In the genomic region with DNA sequence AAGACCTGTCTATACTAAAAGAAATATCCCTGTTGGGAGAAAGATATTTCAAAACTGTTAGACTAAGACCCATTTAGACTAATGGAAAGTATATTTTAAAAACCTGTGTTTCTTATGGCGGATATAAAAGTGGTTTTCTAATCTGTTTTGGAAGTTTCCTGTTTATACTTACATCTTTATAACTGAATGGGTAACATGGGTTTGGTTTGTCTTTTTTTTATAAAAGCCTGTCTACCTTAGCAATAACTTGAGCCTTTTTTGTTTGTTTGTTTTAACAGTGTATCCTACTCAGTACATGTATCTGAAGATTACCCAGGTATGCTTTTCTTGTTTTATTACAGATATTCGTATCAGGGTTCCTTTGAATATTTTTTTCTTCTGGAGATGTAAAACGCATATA, we compare ENCODE assay signal across 25 cellular contexts.
DNase-seq lines count a peak whose midpoint lies in the region; ATAC-seq and TF ChIP-seq lines count a peak whose summit lies in the region.
"Had no signal": no experiment of that assay in that cellular context is flagged by ENCODE, and none has a peak within 500 bp of the region (broad histone marks: within the 10 kb centered on the region; RNA-seq: fewer than 3 reads in every experiment).

No MANE protein-coding gene starts in this region.

- peaks cover 5% of the 10 kb centered on the region for H3K36me3 Mint-ChIP-seq in activated naive CD4-positive, alpha-beta T cell treated with anti-CD3 and anti-CD28 coated beads for 36 hours (ENCODE audit: low read depth)
- H3K36me3 Mint-ChIP-seq in activated naive CD8-positive, alpha-beta T cell treated with anti-CD3 and anti-CD28 coated beads, Interleukin-2, amount 50 U/mL, for 24 hours (ENCODE audit: low read depth), result peaks cover 9% of the 10 kb centered on the region
- peaks cover 7% of the 10 kb centered on the region for H3K36me3 Mint-ChIP-seq in natural killer cell treated with Interleukin-12 subunit alpha and Interleukin-12 subunit beta and Interleukin-15 and Interleukin-18, amount 100 ng/mL, for 72 hours

- H3K79me2 ChIP-seq in OCI-LY1 (ENCODE audit: insufficient read depth, low read length) (peaks cover 44% of the 10 kb centered on the region), smooth muscle cell (ENCODE audit: low read depth) (peaks cover 47% of the 10 kb centered on the region)

- no peak for TF ChIP-seq CTCF in OCI-LY1 (IDR thresholded peaks at IDR 0.05; ENCODE audit: low read length)
- no peak for TF ChIP-seq CTCF in smooth muscle cell (IDR thresholded peaks at IDR 0.05; ENCODE audit: borderline replicate concordance, insufficient read depth, poor library complexity, severe bottlenecking)

- whole genome bisulfite sequencing in smooth muscle cell (ENCODE audit: low lambda C conversion rate), result 95% methylated on average over 3 of the region's 3 CpGs

- H3F3A ChIP-seq in OCI-LY1 (ENCODE audit: insufficient read depth, low read length) (no peaks in the 10 kb centered on the region), smooth muscle cell (ENCODE audit: low read depth) (no peaks in the 10 kb centered on the region)

- H3K9me2 ChIP-seq in OCI-LY1 (ENCODE audit: low read depth, low read length), result no peaks in the 10 kb centered on the region
- H3K9me2 ChIP-seq: SK-N-SH had no signal

- H3K4me3 ChIP-seq in OCI-LY1 (ENCODE audit: low read depth, low read length, poor library complexity, severe bottlenecking), result no peak overlapping the region
- H3K4me3 ChIP-seq in smooth muscle cell, result no peak overlapping the region
- H3K4me3 ChIP-seq: left lung, neural progenitor cell had no signal

- H4K20me1 ChIP-seq in OCI-LY1 (ENCODE audit: insufficient read depth, low read length) (no peaks in the 10 kb centered on the region), smooth muscle cell (ENCODE audit: low read depth) (peaks cover 15% of the 10 kb centered on the region)

- no peaks in the 10 kb centered on the region for H3K27me3 Mint-ChIP-seq in activated naive CD4-positive, alpha-beta T cell treated with anti-CD3 and anti-CD28 coated beads for 36 hours (ENCODE audit: low read depth)
- no peaks in the 10 kb centered on the region for H3K27me3 Mint-ChIP-seq in activated naive CD8-positive, alpha-beta T cell treated with anti-CD3 and anti-CD28 coated beads, Interleukin-2, amount 50 U/mL, for 24 hours
- no peaks in the 10 kb centered on the region for H3K27me3 Mint-ChIP-seq in natural killer cell treated with Interleukin-12 subunit alpha and Interleukin-12 subunit beta and Interleukin-15 and Interleukin-18, amount 100 ng/mL, for 72 hours

- H3K9me3 ChIP-seq in OCI-LY1 (ENCODE audit: low read length) (no peaks in the 10 kb centered on the region), smooth muscle cell (replicated peaks; ENCODE audit: low read depth) (no peaks in the 10 kb centered on the region)
- H3K9me3 ChIP-seq: left lung, SK-N-SH had no signal

- ATAC-seq in activated naive CD8-positive, alpha-beta T cell treated with anti-CD3 and anti-CD28 coated beads, Interleukin-2, amount 50 U/mL, for 24 hours, result no peak
- no peak for ATAC-seq in natural killer cell treated with Interleukin-12 subunit alpha and Interleukin-12 subunit beta and Interleukin-15 and Interleukin-18, amount 100 ng/mL, for 72 hours
- ATAC-seq in HG02642 (IDR thresholded peaks at IDR 0.05; ENCODE audit: poor library complexity, unreplicated experiment), result no peak
- ATAC-seq: left lung had no signal

- no peaks in the 10 kb centered on the region for H3K9me3 Mint-ChIP-seq in activated naive CD4-positive, alpha-beta T cell treated with anti-CD3 and anti-CD28 coated beads for 36 hours
- H3K9me3 Mint-ChIP-seq in activated naive CD8-positive, alpha-beta T cell treated with anti-CD3 and anti-CD28 coated beads, Interleukin-2, amount 50 U/mL, for 24 hours, result no peaks in the 10 kb centered on the region
- no peaks in the 10 kb centered on the region for H3K9me3 Mint-ChIP-seq in natural killer cell treated with Interleukin-12 subunit alpha and Interleukin-12 subunit beta and Interleukin-15 and Interleukin-18, amount 100 ng/mL, for 72 hours
- H3K9me3 Mint-ChIP-seq: H9 had no signal

- peak overlapping the region; percentile 2; the same call in 1 of the 2 replicates for H3K4me2 ChIP-seq in OCI-LY1 (ENCODE audit: low read length)
- no peak overlapping the region for H3K4me2 ChIP-seq in smooth muscle cell
- H3K4me2 ChIP-seq: neural progenitor cell, SK-N-SH had no signal

- peak overlapping the region; percentile 82 for H3K27ac Mint-ChIP-seq in activated naive CD4-positive, alpha-beta T cell treated with anti-CD3 and anti-CD28 coated beads for 36 hours
- peak overlapping the region; percentile 83 for H3K27ac Mint-ChIP-seq in activated naive CD8-positive, alpha-beta T cell treated with anti-CD3 and anti-CD28 coated beads, Interleukin-2, amount 50 U/mL, for 24 hours
- peak overlapping the region; percentile 59 to 90 for H3K27ac Mint-ChIP-seq in natural killer cell treated with Interleukin-12 subunit alpha and Interleukin-12 subunit beta and Interleukin-15 and Interleukin-18, amount 100 ng/mL, for 72 hours
- H3K27ac Mint-ChIP-seq: H9, mesothelial cell of epicardium, neural progenitor cell had no signal

- H3K4me1 Mint-ChIP-seq in activated naive CD4-positive, alpha-beta T cell treated with anti-CD3 and anti-CD28 coated beads for 36 hours (ENCODE audit: low read depth), result peaks cover 45% of the 10 kb centered on the region
- peaks cover 50% of the 10 kb centered on the region for H3K4me1 Mint-ChIP-seq in activated naive CD8-positive, alpha-beta T cell treated with anti-CD3 and anti-CD28 coated beads, Interleukin-2, amount 50 U/mL, for 24 hours
- H3K4me1 Mint-ChIP-seq in natural killer cell treated with Interleukin-12 subunit alpha and Interleukin-12 subunit beta and Interleukin-15 and Interleukin-18, amount 100 ng/mL, for 72 hours (ENCODE audit: low read depth in 2 of 2), result peaks cover 32 to 59% of the 10 kb centered on the region in 2 donors
- H3K4me1 Mint-ChIP-seq: mesothelial cell of epicardium had no signal

- H3K27me3 ChIP-seq in OCI-LY1 (ENCODE audit: insufficient read depth, low read length) (no peaks in the 10 kb centered on the region), smooth muscle cell (ENCODE audit: low read depth) (no peaks in the 10 kb centered on the region)
- H3K27me3 ChIP-seq: left lung, neural progenitor cell had no signal

- H3K27ac ChIP-seq in OCI-LY1 (ENCODE audit: low read depth, low read length, poor library complexity, severe bottlenecking) (peak overlapping the region; percentile 18), smooth muscle cell (ENCODE audit: low read depth) (no peak overlapping the region)
- H3K27ac ChIP-seq: C4-2B, left lung, neural progenitor cell, WERI-Rb-1 had no signal

- peak overlapping the region; percentile 21 for H3K4me3 Mint-ChIP-seq in activated naive CD4-positive, alpha-beta T cell treated with anti-CD3 and anti-CD28 coated beads for 36 hours
- peak overlapping the region; percentile 46 for H3K4me3 Mint-ChIP-seq in activated naive CD8-positive, alpha-beta T cell treated with anti-CD3 and anti-CD28 coated beads, Interleukin-2, amount 50 U/mL, for 24 hours
- peak overlapping the region; percentile 57 for H3K4me3 Mint-ChIP-seq in natural killer cell treated with Interleukin-12 subunit alpha and Interleukin-12 subunit beta and Interleukin-15 and Interleukin-18, amount 100 ng/mL, for 72 hours
- H3K4me3 Mint-ChIP-seq: H9, mesothelial cell of epicardium, neural progenitor cell had no signal

- no peak for DNase-seq in activated naive CD4-positive, alpha-beta T cell treated with anti-CD3 and anti-CD28 coated beads for 36 hours
- DNase-seq in activated naive CD4-positive, alpha-beta T cell treated with anti-CD3 and anti-CD28 coated beads, Interleukin-2, amount 50 U/mL, for 16 hours, result no peak
- no peak for DNase-seq in activated naive CD8-positive, alpha-beta T cell treated with anti-CD3 and anti-CD28 coated beads, Interleukin-2, amount 50 U/mL, for 24 hours
- DNase-seq in natural killer cell treated with Interleukin-12 subunit alpha and Interleukin-12 subunit beta and Interleukin-15 and Interleukin-18, amount 100 ng/mL, for 72 hours (ENCODE audit: low spot score), result no peak
- no peak for DNase-seq in AG08395 (ENCODE audit: low spot score)
- DNase-seq in smooth muscle cell (lab: John Stamatoyannopoulos, UW; ENCODE audit: unreplicated experiment), result no peak
- DNase-seq: activated CD8-positive, alpha-beta memory T cell treated with anti-CD3 and anti-CD28 coated beads for 24 hours; activated gamma-delta T cell treated with Interleukin-2 at 50 U/mL for 16 hours; DMS 273 treated with DMSO at 0.1 percent for 48 hours; foreskin melanocyte; GDM1; H9; IMR-90; left lung; NCI-H146; NCI-H2171; NCI-H524; NK-92 treated with Interleukin-12 subunit alpha and Interleukin-12 subunit beta, amount 100 ng/mL, for 24 hours; SK-N-SH; WERI-Rb-1 had no signal

- H3K9ac ChIP-seq in OCI-LY1 (ENCODE audit: low read length), result no peak overlapping the region; the same call in 1 of the 2 replicates
- no peak overlapping the region for H3K9ac ChIP-seq in smooth muscle cell (ENCODE audit: low read depth)
- H3K9ac ChIP-seq: neural progenitor cell, SK-N-SH had no signal

- no peak overlapping the region for H2AFZ ChIP-seq in OCI-LY1 (ENCODE audit: low read length)
- H2AFZ ChIP-seq in smooth muscle cell (ENCODE audit: low read depth), result no peak overlapping the region
- H2AFZ ChIP-seq: neural progenitor cell had no signal

- H3K36me3 ChIP-seq in OCI-LY1 (ENCODE audit: insufficient read depth, low read length) (peaks cover 5% of the 10 kb centered on the region; the same call in 1 of the 2 replicates), smooth muscle cell (ENCODE audit: low read depth) (no peaks in the 10 kb centered on the region)
- H3K36me3 ChIP-seq: left lung, neural progenitor cell, WERI-Rb-1 had no signal

- H3K4me1 ChIP-seq in OCI-LY1 (ENCODE audit: insufficient read depth, low read length, severe bottlenecking) (peaks cover 36% of the 10 kb centered on the region), smooth muscle cell (ENCODE audit: low read depth) (no peaks in the 10 kb centered on the region)
- H3K4me1 ChIP-seq: neural progenitor cell had no signal

- CTCF ChIA-PET in activated naive CD4-positive, alpha-beta T cell treated with anti-CD3 and anti-CD28 coated beads for 36 hours (lab: Charles Lee), result no interaction called here

- intact Hi-C loops in activated naive CD4-positive, alpha-beta T cell treated with anti-CD3 and anti-CD28 coated beads for 36 hours (cut with micrococcal nuclease), result loop anchor here (2.0 kb wide), 2 partner anchors 159 to 425 kb away; no protein-coding TSS in a partner anchor
